ENCODE assay signal across 24 cellular contexts in the genomic region with DNA sequence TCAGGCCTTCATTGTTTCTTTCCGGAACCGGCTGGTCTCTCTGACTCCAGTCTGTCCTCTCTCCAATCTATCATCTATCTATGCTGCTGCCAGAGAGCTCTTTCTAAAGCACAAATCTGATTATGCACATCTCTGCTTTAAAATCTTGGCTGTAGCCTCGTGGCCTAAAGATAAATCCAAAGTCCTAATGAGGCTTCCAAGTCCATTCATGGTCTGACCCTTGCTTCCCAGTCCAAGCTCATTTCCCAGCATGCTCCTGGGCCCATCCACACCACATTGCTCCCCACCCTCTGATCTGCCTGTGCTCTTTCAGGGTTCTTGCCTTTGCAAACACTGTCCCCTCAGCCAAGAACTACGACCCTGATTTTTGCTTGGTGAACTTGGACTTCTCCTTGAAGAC. TPM values are rescaled to one million over a fixed set of nuclear protein-coding genes. Genes with fewer than 3 reads are reported as not detected.
"Had no signal": no experiment of that assay in that cellular context is flagged by ENCODE, and none has a peak within 500 bp of the region (broad histone marks: within the 10 kb centered on the region; RNA-seq: fewer than 3 reads in every experiment).

No MANE protein-coding gene starts in this region.

- H3K27ac Mint-ChIP-seq: natural killer cell treated with Interleukin-12 subunit alpha and Interleukin-12 subunit beta and Interleukin-15 and Interleukin-18, amount 100 ng/mL, for 72 hours; stimulated activated naive B cell treated with anti-CD40 and anti-IgM and Interleukin-4, amounts not matched to agents 10 μg/mL and 1 μg/mL and 100 μg/mL, for 72 hours; stimulated activated naive CD8-positive, alpha-beta T cell treated with anti-CD3 and anti-CD28 coated beads, Interleukin-15, amount 100 ng/mL, for 72 hours had no signal

- H3K4me3 Mint-ChIP-seq: immature natural killer cell; natural killer cell treated with Interleukin-12 subunit alpha and Interleukin-12 subunit beta and Interleukin-15 and Interleukin-18, amount 100 ng/mL, for 72 hours; stimulated activated naive B cell treated with anti-CD40 and anti-IgM and Interleukin-4, amounts not matched to agents 10 μg/mL and 1 μg/mL and 100 μg/mL, for 72 hours; stimulated activated naive CD8-positive, alpha-beta T cell treated with anti-CD3 and anti-CD28 coated beads, Interleukin-15, amount 100 ng/mL, for 72 hours had no signal

- H3K27ac ChIP-seq: foreskin keratinocyte, left ventricle myocardium inferior, neutrophil, sigmoid colon, skin epidermis, testis, upper lobe of right lung, vagina had no signal

- H3K36me3 Mint-ChIP-seq: immature natural killer cell; natural killer cell treated with Interleukin-12 subunit alpha and Interleukin-12 subunit beta and Interleukin-15 and Interleukin-18, amount 100 ng/mL, for 72 hours; stimulated activated naive B cell treated with anti-CD40 and anti-IgM and Interleukin-4, amounts not matched to agents 10 μg/mL and 1 μg/mL and 100 μg/mL, for 72 hours had no signal

- DNase-seq: dermis blood vessel endothelial cell; erythroblast; foreskin keratinocyte; immature natural killer cell; kidney; left cardiac atrium; left ventricle myocardium inferior; mesenchymal stem cell; midbrain; posterior cingulate gyrus; sigmoid colon; stimulated activated CD4-positive, alpha-beta T cell treated with anti-CD3 and anti-CD28 coated beads, Interleukin-2, amount 100 ng/mL, for 24 hours; stimulated activated CD4-positive, alpha-beta T cell treated with anti-CD3 and anti-CD28 coated beads, Interleukin-4, amount 100 ng/mL, for 4 hours; stimulated activated naive B cell treated with anti-CD40 and anti-IgM and Interleukin-4, amounts not matched to agents 10 μg/mL and 1 μg/mL and 100 μg/mL, for 72 hours; stimulated activated naive CD8-positive, alpha-beta T cell treated with anti-CD3 and anti-CD28 coated beads, Interleukin-15, amount 100 ng/mL, for 72 hours; testis; upper lobe of right lung had no signal

- FAIRE-seq: endothelial cell of umbilical vein, kidney had no signal

- H3K4me3 ChIP-seq: left ventricle myocardium inferior, lung, sigmoid colon, skin epidermis, testis, tibial nerve, upper lobe of right lung, vagina had no signal

- H3K4me1 Mint-ChIP-seq: stimulated activated naive CD8-positive, alpha-beta T cell treated with anti-CD3 and anti-CD28 coated beads, Interleukin-15, amount 100 ng/mL, for 72 hours had no signal

- H3K9me3 Mint-ChIP-seq: immature natural killer cell; natural killer cell treated with Interleukin-12 subunit alpha and Interleukin-12 subunit beta and Interleukin-15 and Interleukin-18, amount 100 ng/mL, for 72 hours; stimulated activated naive B cell treated with anti-CD40 and anti-IgM and Interleukin-4, amounts not matched to agents 10 μg/mL and 1 μg/mL and 100 μg/mL, for 72 hours; stimulated activated naive CD8-positive, alpha-beta T cell treated with anti-CD3 and anti-CD28 coated beads, Interleukin-15, amount 100 ng/mL, for 72 hours had no signal

RNA-seq across cellular contexts. Expression of gene NGFR, which starts 58.9 kb away (rescaled TPM):
- polyA plus RNA-seq: endothelial cell of umbilical vein had no signal
